13 cellular contexts compared by ENCODE assay signal in genomic region chr2:98015681-98016080, GRCh38.
"Had no signal": no experiment of that assay in that cellular context is flagged by ENCODE, and none has a peak within 500 bp of the region (broad histone marks: within the 10 kb centered on the region; RNA-seq: fewer than 3 reads in every experiment).

No MANE protein-coding gene starts in this region.

- DNase-seq: activated CD4-positive, alpha-beta T cell treated with anti-CD3 and anti-CD28 coated beads for 48 hours; activated CD8-positive, alpha-beta memory T cell treated with anti-CD3 and anti-CD28 coated beads, Interleukin-2, amount 50 U/mL, for 4 hours; activated CD8-positive, alpha-beta T cell treated with anti-CD3 and anti-CD28 coated beads for 36 hours; activated effector memory CD4-positive, alpha-beta T cell treated with anti-CD3 and anti-CD28 coated beads, Interleukin-2, amount 50 U/mL, for 16 hours; activated T-cell treated with anti-CD3 and anti-CD28 coated beads, Interleukin-2, amount 50 U/mL, for 48 hours; left colon; lower lobe of right lung; right lobe of liver; tibial artery had no signal

- ATAC-seq: activated CD8-positive, alpha-beta T cell treated with anti-CD3 and anti-CD28 coated beads for 36 hours; activated naive CD4-positive, alpha-beta T cell treated with anti-CD3 and anti-CD28 coated beads, Interleukin-2, amount 50 U/mL, for 72 hours; left colon; lower lobe of right lung; right lobe of liver; WTC11 had no signal

- H3K4me3 Mint-ChIP-seq: activated CD8-positive, alpha-beta T cell treated with anti-CD3 and anti-CD28 coated beads for 36 hours; mesothelial cell of epicardium; neural crest cell; WTC11 had no signal

- H3K9me3 Mint-ChIP-seq: activated naive CD4-positive, alpha-beta T cell treated with anti-CD3 and anti-CD28 coated beads, Interleukin-2, amount 50 U/mL, for 72 hours; WTC11 had no signal

- H3K36me3 Mint-ChIP-seq: activated naive CD4-positive, alpha-beta T cell treated with anti-CD3 and anti-CD28 coated beads, Interleukin-2, amount 50 U/mL, for 72 hours; mesothelial cell of epicardium; WTC11 had no signal

- H3K4me1 Mint-ChIP-seq: mesothelial cell of epicardium, WTC11 had no signal

- H3K27ac Mint-ChIP-seq: activated CD8-positive, alpha-beta T cell treated with anti-CD3 and anti-CD28 coated beads for 36 hours; mesothelial cell of epicardium; WTC11 had no signal
